Comparison of ENCODE assay signal across 30 cellular contexts in the genomic region with DNA sequence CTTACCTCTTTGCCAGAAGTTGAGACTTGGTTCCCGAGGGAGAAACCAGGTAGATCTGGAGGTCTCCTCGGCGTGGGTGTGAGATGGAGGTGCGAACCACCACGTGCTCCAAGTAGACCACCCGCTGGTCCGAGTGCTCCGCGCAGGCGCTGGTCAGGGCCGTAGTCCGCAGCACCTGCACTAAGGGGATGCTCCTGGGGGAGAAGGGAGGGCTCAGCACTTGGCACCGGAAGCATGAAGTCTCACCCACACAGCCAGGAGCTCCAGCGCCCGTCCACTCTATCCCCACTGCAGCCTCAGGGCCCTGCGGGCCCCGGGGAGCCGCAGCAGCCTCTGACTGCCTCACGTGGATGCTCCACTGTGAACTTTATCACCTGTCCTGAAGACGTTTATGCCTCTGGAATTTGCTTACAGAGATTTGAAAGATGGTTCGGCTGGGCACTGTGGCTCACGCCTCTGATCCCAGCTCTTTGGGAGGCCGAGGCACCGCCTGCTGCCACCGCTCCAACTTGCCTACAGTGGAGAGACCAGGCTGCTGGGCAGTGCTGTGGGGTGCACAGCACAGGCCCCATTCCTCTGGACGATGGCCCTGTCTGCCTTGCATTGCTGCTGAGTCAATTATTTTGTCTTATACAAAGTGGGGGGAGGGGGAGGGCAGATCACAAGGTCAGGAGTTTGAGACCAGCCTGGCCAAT.
"Had no signal": no experiment of that assay in that cellular context is flagged by ENCODE, and none has a peak within 500 bp of the region (broad histone marks: within the 10 kb centered on the region; RNA-seq: fewer than 3 reads in every experiment).

No MANE protein-coding gene starts in this region.

- H3K4me1 Mint-ChIP-seq: activated CD4-positive, alpha-beta T cell treated with anti-CD3 and anti-CD28 coated beads, Interleukin-2, amount 10 ng/mL, durations not matched to agents 24 days and 14 days; activated CD8-positive, alpha-beta memory T cell treated with anti-CD3 and anti-CD28 coated beads, Interleukin-2, amount 10 ng/mL, durations not matched to agents 7 days and 5 days; activated naive CD4-positive, alpha-beta T cell treated with anti-CD3 and anti-CD28 coated beads, Interleukin-2, amount 50 U/mL, for 24 hours had no signal

- H3K27me3 Mint-ChIP-seq: activated naive CD8-positive, alpha-beta T cell treated with anti-CD3 and anti-CD28 coated beads for 36 hours had no signal

- H3K27me3 ChIP-seq: adrenal gland, body of pancreas, dorsolateral prefrontal cortex, foreskin keratinocyte had no signal

- H3K9me3 ChIP-seq: adrenal gland, body of pancreas, esophagus muscularis mucosa had no signal

- H3K36me3 Mint-ChIP-seq: activated CD4-positive, alpha-beta memory T cell treated with anti-CD3 and anti-CD28 coated beads for 36 hours; activated CD8-positive, alpha-beta memory T cell treated with anti-CD3 and anti-CD28 coated beads, Interleukin-2, amount 10 ng/mL, durations not matched to agents 7 days and 5 days; activated naive CD4-positive, alpha-beta T cell treated with anti-CD3 and anti-CD28 coated beads, Interleukin-2, amount 50 U/mL, for 24 hours; activated naive CD8-positive, alpha-beta T cell treated with anti-CD3 and anti-CD28 coated beads for 36 hours; WTC11 had no signal

- H3K27ac ChIP-seq: adrenal gland, body of pancreas, coronary artery, esophagus muscularis mucosa, foreskin keratinocyte, gastroesophageal sphincter had no signal

- H3K36me3 ChIP-seq: adrenal gland, gastroesophageal sphincter had no signal

- DNase-seq: activated CD4-positive, alpha-beta memory T cell treated with anti-CD3 and anti-CD28 coated beads for 36 hours; activated CD4-positive, alpha-beta T cell treated with anti-CD3 and anti-CD28 coated beads, Interleukin-2, amount 10 ng/mL, durations not matched to agents 24 days and 14 days; activated CD8-positive, alpha-beta memory T cell treated with anti-CD3 and anti-CD28 coated beads, Interleukin-2, amount 10 ng/mL, durations not matched to agents 7 days and 5 days; activated CD8-positive, alpha-beta memory T cell treated with anti-CD3 and anti-CD28 coated beads, Interleukin-2, amount 50 U/mL, for 4 hours; activated CD8-positive, alpha-beta T cell treated with anti-CD3 and anti-CD28 coated beads, Interleukin-2, amount 10 ng/mL, durations not matched to agents 7 days and 5 days; activated effector memory CD4-positive, alpha-beta T cell treated with anti-CD3 and anti-CD28 coated beads, Interleukin-2, amount 50 U/mL, for 16 hours; activated naive CD4-positive, alpha-beta T cell treated with anti-CD3 and anti-CD28 coated beads for 36 hours; activated naive CD8-positive, alpha-beta T cell treated with anti-CD3 and anti-CD28 coated beads for 36 hours; activated naive CD8-positive, alpha-beta T cell treated with anti-CD3 and anti-CD28 coated beads, Interleukin-2, amount 50 U/mL, for 24 hours; activated T-cell treated with anti-CD3 and anti-CD28 coated beads, Interleukin-2, amount 50 U/mL, for 1 hour; activated T-cell treated with anti-CD3 and anti-CD28 coated beads, Interleukin-2, amount 50 U/mL, for 48 hours; adrenal gland; amygdala; aorta; body of pancreas; central memory CD4-positive, alpha-beta T cell; cerebellar nuclear complex; dorsolateral prefrontal cortex; effector memory CD4-positive, alpha-beta T cell; erythroblast; foreskin keratinocyte; T-helper 2 cell had no signal

- ATAC-seq: activated CD8-positive, alpha-beta memory T cell treated with anti-CD3 and anti-CD28 coated beads, Interleukin-2, amount 10 ng/mL, durations not matched to agents 7 days and 5 days; activated CD8-positive, alpha-beta T cell treated with anti-CD3 and anti-CD28 coated beads, Interleukin-2, amount 10 ng/mL, durations not matched to agents 7 days and 5 days; activated naive CD8-positive, alpha-beta T cell treated with anti-CD3 and anti-CD28 coated beads, Interleukin-2, amount 50 U/mL, for 24 hours; body of pancreas; foreskin keratinocyte; gastroesophageal sphincter; WTC11 had no signal

- H3K4me3 Mint-ChIP-seq: activated CD4-positive, alpha-beta memory T cell treated with anti-CD3 and anti-CD28 coated beads for 36 hours; activated CD4-positive, alpha-beta T cell treated with anti-CD3 and anti-CD28 coated beads, Interleukin-2, amount 10 ng/mL, durations not matched to agents 24 days and 14 days; activated CD8-positive, alpha-beta memory T cell treated with anti-CD3 and anti-CD28 coated beads, Interleukin-2, amount 10 ng/mL, durations not matched to agents 7 days and 5 days; activated CD8-positive, alpha-beta T cell treated with anti-CD3 and anti-CD28 coated beads, Interleukin-2, amount 10 ng/mL, durations not matched to agents 7 days and 5 days; activated naive CD4-positive, alpha-beta T cell treated with anti-CD3 and anti-CD28 coated beads for 36 hours; activated naive CD4-positive, alpha-beta T cell treated with anti-CD3 and anti-CD28 coated beads, Interleukin-2, amount 50 U/mL, for 24 hours; activated naive CD8-positive, alpha-beta T cell treated with anti-CD3 and anti-CD28 coated beads for 36 hours; activated naive CD8-positive, alpha-beta T cell treated with anti-CD3 and anti-CD28 coated beads, Interleukin-2, amount 50 U/mL, for 24 hours; activated T-helper 1 cell treated with anti-CD3 and anti-CD28 coated beads, Interleukin-12 subunit alpha, Interleukin-12 subunit beta, Interleukin-2, Interleukin-4 antibody, amounts not matched to agents 30 ng/mL and 10 ng/mL and 1 ng/mL, durations not matched to agents 14 hours and 24 hours and 36 hours; dendritic cell treated with granulocyte-macrophage colony-stimulating factor and Interleukin-4, amounts not matched to agents 40 ng/mL and 50 ng/mL, for 4 days; WTC11 had no signal

- H3K4me3 ChIP-seq: adrenal gland, body of pancreas, coronary artery, dorsolateral prefrontal cortex, esophagus muscularis mucosa, gastroesophageal sphincter had no signal

- H3K9me3 Mint-ChIP-seq: activated CD4-positive, alpha-beta T cell treated with anti-CD3 and anti-CD28 coated beads, Interleukin-2, amount 10 ng/mL, durations not matched to agents 24 days and 14 days; activated naive CD4-positive, alpha-beta T cell treated with anti-CD3 and anti-CD28 coated beads for 36 hours; activated naive CD4-positive, alpha-beta T cell treated with anti-CD3 and anti-CD28 coated beads, Interleukin-2, amount 50 U/mL, for 24 hours; activated T-helper 1 cell treated with anti-CD3 and anti-CD28 coated beads, Interleukin-12 subunit alpha, Interleukin-12 subunit beta, Interleukin-2, Interleukin-4 antibody, amounts not matched to agents 30 ng/mL and 10 ng/mL and 1 ng/mL, durations not matched to agents 14 hours and 24 hours and 36 hours; activated T-helper 2 cell treated with anti-CD3 and anti-CD28 coated beads, Interferon-gamma antibody, Interleukin-2, Interleukin-4, amounts not matched to agents 10 μg/mL and 5 μg/mL and 100 μg/mL, durations not matched to agents 14 hours and 24 hours and 36 hours; dendritic cell treated with granulocyte-macrophage colony-stimulating factor and Interleukin-4, amounts not matched to agents 40 ng/mL and 50 ng/mL, for 4 days; WTC11 had no signal

- H3K27ac Mint-ChIP-seq: activated CD4-positive, alpha-beta memory T cell treated with anti-CD3 and anti-CD28 coated beads for 36 hours; activated CD4-positive, alpha-beta T cell treated with anti-CD3 and anti-CD28 coated beads, Interleukin-2, amount 10 ng/mL, durations not matched to agents 24 days and 14 days; activated CD8-positive, alpha-beta memory T cell treated with anti-CD3 and anti-CD28 coated beads, Interleukin-2, amount 10 ng/mL, durations not matched to agents 7 days and 5 days; activated CD8-positive, alpha-beta T cell treated with anti-CD3 and anti-CD28 coated beads, Interleukin-2, amount 10 ng/mL, durations not matched to agents 7 days and 5 days; activated naive CD4-positive, alpha-beta T cell treated with anti-CD3 and anti-CD28 coated beads for 36 hours; activated naive CD4-positive, alpha-beta T cell treated with anti-CD3 and anti-CD28 coated beads, Interleukin-2, amount 50 U/mL, for 24 hours; activated naive CD8-positive, alpha-beta T cell treated with anti-CD3 and anti-CD28 coated beads for 36 hours; activated naive CD8-positive, alpha-beta T cell treated with anti-CD3 and anti-CD28 coated beads, Interleukin-2, amount 50 U/mL, for 24 hours; activated T-helper 1 cell treated with anti-CD3 and anti-CD28 coated beads, Interleukin-12 subunit alpha, Interleukin-12 subunit beta, Interleukin-2, Interleukin-4 antibody, amounts not matched to agents 30 ng/mL and 10 ng/mL and 1 ng/mL, durations not matched to agents 14 hours and 24 hours and 36 hours; activated T-helper 2 cell treated with anti-CD3 and anti-CD28 coated beads, Interferon-gamma antibody, Interleukin-2, Interleukin-4, amounts not matched to agents 10 μg/mL and 5 μg/mL and 100 μg/mL, durations not matched to agents 14 hours and 24 hours and 36 hours; dendritic cell treated with granulocyte-macrophage colony-stimulating factor and Interleukin-4, amounts not matched to agents 40 ng/mL and 50 ng/mL, for 4 days; WTC11 had no signal
